2 cellular contexts compared by ENCODE assay signal in genomic region chr13:29379281-29379680, GRCh38.
TF ChIP-seq lines count a peak whose summit lies in the region.

No MANE protein-coding gene starts in this region.

TF ChIP-seq in A549, 52 proteins besides CTCF, POLR2A, EP300 and RAD21 (continued from another document):
- TF ChIP-seq REST (IDR thresholded peaks at IDR 0.05) (no peak), RNF2 (IDR thresholded peaks at IDR 0.05; ENCODE audit: borderline replicate concordance, low read depth) (no peak), KDM5A (IDR thresholded peaks at IDR 0.05) (no peak), FOXS1 (CRISPR knock-in tag; IDR thresholded peaks at IDR 0.05) (no peak), MAZ (IDR thresholded peaks at IDR 0.05; ENCODE audit: borderline replicate concordance, low read depth, low read length) (no peak), TFCP2L1 (CRISPR knock-in tag; IDR thresholded peaks at IDR 0.05) (no peak), CHD2 (IDR thresholded peaks at IDR 0.05; ENCODE audit: low read length, partially characterized antibody) (no peak)
TF ChIP-seq in A549: peak in this region for 0.

TF ChIP-seq in WTC11, 78 proteins besides CTCF, POLR2A, EP300 and RAD21 (continued from another document):
- TF ChIP-seq AR (CRISPR knock-in tag; IDR thresholded peaks at IDR 0.05) = no peak
- TF ChIP-seq NFE2L1 (CRISPR knock-in tag; IDR thresholded peaks at IDR 0.05) = no peak
- TF ChIP-seq NFYB (CRISPR knock-in tag; conservative IDR thresholded peaks at IDR 0.05; ENCODE audit: low read depth) = no peak
- TF ChIP-seq ATF3 (CRISPR knock-in tag; conservative IDR thresholded peaks at IDR 0.05) = no peak
TF ChIP-seq in WTC11: peak in this region for 0.
